ENCODE assay signal across 8 cellular contexts in the genomic region with DNA sequence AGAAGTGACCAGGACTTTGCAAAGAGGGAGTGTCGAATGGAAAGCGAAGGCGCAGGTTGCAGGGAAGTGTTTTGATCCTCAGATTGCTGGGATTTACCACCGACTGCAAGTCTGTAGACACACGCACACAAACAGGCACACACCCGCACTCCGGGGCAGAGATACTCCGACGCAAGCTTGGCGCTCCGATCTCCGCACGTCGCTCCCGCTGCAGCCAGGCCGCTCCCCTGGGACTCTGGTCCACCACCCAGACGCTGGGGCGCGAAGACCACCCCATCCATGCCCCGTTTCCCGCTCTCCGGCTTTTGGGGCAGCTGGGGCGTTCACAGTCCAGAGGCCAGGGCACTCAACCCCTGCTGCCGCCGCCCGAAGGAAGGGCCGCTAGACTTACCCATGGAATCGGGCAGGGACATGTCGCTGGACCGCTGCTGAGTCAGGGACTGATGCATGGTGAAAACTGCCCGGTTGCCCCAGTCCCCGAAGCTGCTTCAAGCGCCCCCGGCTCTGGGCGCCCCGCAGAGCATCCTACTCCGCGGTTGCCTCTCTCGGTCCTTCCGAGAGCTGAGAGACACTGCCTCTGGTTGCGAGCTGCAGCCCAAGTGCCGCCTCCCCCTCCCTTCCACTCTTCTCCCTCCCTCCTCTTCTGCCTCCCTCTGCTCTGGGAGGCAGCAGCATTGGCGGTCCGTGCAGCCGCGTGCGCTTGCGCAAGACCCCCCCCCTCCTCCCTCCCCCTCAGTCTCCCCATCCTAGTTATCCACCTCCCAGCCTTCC. TPM values are rescaled to one million over a fixed set of nuclear protein-coding genes. Genes with fewer than 3 reads are reported as not detected.
DNase-seq lines count a peak whose midpoint lies in the region; ATAC-seq, FAIRE-seq and TF ChIP-seq lines count a peak whose summit lies in the region.

TMEM255A (minus strand) TSS at position 601 of the 771 bp plus-strand sequence; CDS start at position 449, 152 bp downstream.

- FAIRE-seq in D721Med (lab: Jason Lieb, UNC): no peak

- ATAC-seq in GM18511 (IDR thresholded peaks at IDR 0.05; ENCODE audit: unreplicated experiment): no peak

- peak; percentile 5 for DNase-seq in activated gamma-delta T cell (lab: John Stamatoyannopoulos, UW)
- no peak for DNase-seq in activated gamma-delta T cell treated with Interleukin-2 at 50 U/mL for 16 hours
- DNase-seq in SJSA1 (ENCODE audit: low read depth in 1 of 2, low spot score in 2 of 2): no peak
- DNase-seq in esophagus muscularis mucosa (ENCODE audit: extremely low spot score): no peak
- no peak for DNase-seq in GDM1 (lab: John Stamatoyannopoulos, UW)
- no peak for DNase-seq in D721Med (ENCODE audit: insufficient read length, low spot score)

- TF ChIP-seq POLR2A in esophagus muscularis mucosa (IDR thresholded peaks at IDR 0.05; ENCODE audit: low read depth): no peak

- H2AFZ ChIP-seq in neuron (ENCODE audit: low read depth, low read length): peak within 1 kb of the TSS; percentile 40

- TF ChIP-seq CTCF in esophagus muscularis mucosa (IDR thresholded peaks at IDR 0.05) (no peak), D721Med (IDR thresholded peaks at IDR 0.05; ENCODE audit: insufficient read depth, missing control alignments) (no peak)

- no peak within 1 kb of the TSS for H3K27ac ChIP-seq in SJSA1
- H3K27ac ChIP-seq in esophagus muscularis mucosa (replicated peaks in 1 of 4): no peak within 1 kb of the TSS

- intact Hi-C loops in esophagus muscularis mucosa (cut with DNase I): loop anchor here (10.0 kb wide), 1 partner anchor 164 kb away; no protein-coding TSS in a partner anchor

- H3K9me3 ChIP-seq in SJSA1 (replicated peaks) (no peaks in the 10 kb centered on the region), esophagus muscularis mucosa (no peaks in the 10 kb centered on the region), neuron (ENCODE audit: low read length) (no peaks in the 10 kb centered on the region)

- 46% methylated on average over 25 of the region's 48 CpGs for WGBS in esophagus muscularis mucosa

- TF ChIP-seq EP300 in esophagus muscularis mucosa (IDR thresholded peaks at IDR 0.05): no peak

- H3K36me3 ChIP-seq in SJSA1 (no peaks in the 10 kb centered on the region), esophagus muscularis mucosa (no peaks in the 10 kb centered on the region), neuron (ENCODE audit: insufficient read depth, low read length) (no peaks in the 10 kb centered on the region)

- H3K27me3 ChIP-seq in SJSA1 (replicated peaks) (0 out of 2 replicates have a peak, but pooled peaks cover 6% of the 10 kb centered on the region), esophagus muscularis mucosa (peaks cover 0 to 49% (median 12%) of the 10 kb centered on the region in 4 donors), neuron (ENCODE audit: insufficient read depth, low read length) (peaks cover 26% of the 10 kb centered on the region)

- H3K4me1 ChIP-seq in SJSA1 (replicated peaks) (no peaks in the 10 kb centered on the region), esophagus muscularis mucosa (peaks cover 4 to 29% (median 28%) of the 10 kb centered on the region in 4 donors), neuron (ENCODE audit: insufficient read depth, low read length) (peaks cover 10% of the 10 kb centered on the region)

- H3K4me3 ChIP-seq in SJSA1 (peak within 1 kb of the TSS; percentile 21), esophagus muscularis mucosa (peak within 1 kb of the TSS; percentile 36 to 56 (median 45)), neuron (ENCODE audit: low read length) (peak within 1 kb of the TSS; percentile 50)

RNA-seq across cellular contexts. Expression of gene TMEM255A, which starts in this region (rescaled TPM):
- total RNA-seq in SJSA1 (2014; rRNA removed; shearing (Covaris generic)): 0.16 TPM in 1 of 2 replicates, not detected in the other
- 1 to 10 TPM; 1.2 to 4.7 (median 4.2) TPM for total RNA-seq in esophagus muscularis mucosa
